ENCODE assay signal across 11 cellular contexts in genomic region chr2:1855150-1855549, GRCh38.
DNase-seq lines count a peak whose midpoint lies in the region; ATAC-seq and TF ChIP-seq lines count a peak whose summit lies in the region.
"Had no signal": no experiment of that assay in that cellular context is flagged by ENCODE, and none has a peak within 500 bp of the region (broad histone marks: within the 10 kb centered on the region; RNA-seq: fewer than 3 reads in every experiment).

No MANE protein-coding gene starts in this region.

- POLR2A ChIA-PET in SK-N-SH (lab: Yijun Ruan, JAX), result interaction anchor here (1.0 to 1.1 kb wide), 2 partner anchors 477 to 1427 kb away, joined by 3 to 4 read pairs; no protein-coding TSS in a partner anchor

- TF ChIP-seq CTCF in SK-N-SH (IDR thresholded peaks at IDR 0.05) (no peak), smooth muscle cell (IDR thresholded peaks at IDR 0.05; ENCODE audit: borderline replicate concordance, insufficient read depth, poor library complexity, severe bottlenecking) (no peak)

- DNase-seq in NCI-H128 (lab: John Stamatoyannopoulos, UW; ENCODE audit: unreplicated experiment) (peak; percentile 87), SK-N-SH (peak; percentile 91), smooth muscle cell (lab: John Stamatoyannopoulos, UW; ENCODE audit: unreplicated experiment) (no peak), NCI-H2196 treated with DMSO at 0.1 percent for 48 hours (lab: John Stamatoyannopoulos, UW; ENCODE audit: unreplicated experiment) (no peak), H4 (ENCODE audit: low spot score) (no peak)
- DNase-seq in stimulated activated naive CD8-positive, alpha-beta T cell treated with anti-CD3 and anti-CD28 coated beads, Interleukin-15, Interleukin-2, amounts not matched to agents 100 U/mL and 50 U/mL, for 24 hours, result no peak
- DNase-seq in effector memory CD4-positive, alpha-beta T cell, result no peak

- H3K27ac ChIP-seq in SK-N-SH (ENCODE audit: low read depth in 2 of 2, low read length in 1 of 2) (peak overlapping the region in 1 of 2 experiments; percentile 55; a peak in 2 of 4 replicates), smooth muscle cell (ENCODE audit: low read depth) (no peak overlapping the region)
- no peak overlapping the region for H3K27ac ChIP-seq in effector memory CD4-positive, alpha-beta T cell (ENCODE audit: insufficient read depth, low read length, poor library complexity, severe bottlenecking)
- H3K27ac ChIP-seq: gastroesophageal sphincter, prostate gland had no signal

- TF ChIP-seq EP300 in SK-N-SH (IDR thresholded peaks at IDR 0.05; ENCODE audit: borderline replicate concordance in 1 of 2, low read depth in 1 of 2, low read length in 1 of 2), result no peak

- H3K27me3 ChIP-seq in SK-N-SH (ENCODE audit: insufficient read depth), result peaks cover 30% of the 10 kb centered on the region
- H3K27me3 ChIP-seq in smooth muscle cell (ENCODE audit: low read depth), result no peaks in the 10 kb centered on the region
- H3K27me3 ChIP-seq in effector memory CD4-positive, alpha-beta T cell (replicated peaks; ENCODE audit: control insufficient read depth, insufficient read depth, low read length, poor library complexity, severe bottlenecking), result no peaks in the 10 kb centered on the region

- H3K36me3 ChIP-seq in SK-N-SH (replicated peaks in 1 of 2; ENCODE audit: control insufficient read depth in 1 of 2, insufficient read depth in 2 of 2, low read length in 1 of 2) (no peaks in the 10 kb centered on the region), smooth muscle cell (ENCODE audit: low read depth) (no peaks in the 10 kb centered on the region)
- H3K36me3 ChIP-seq in effector memory CD4-positive, alpha-beta T cell (ENCODE audit: control insufficient read depth, insufficient read depth, low read length), result no peaks in the 10 kb centered on the region
- H3K36me3 ChIP-seq: gastroesophageal sphincter, prostate gland had no signal

- peak; percentile 14; the same call in 1 of the 2 replicates for TF ChIP-seq RAD21 in SK-N-SH (IDR thresholded peaks at IDR 0.05; ENCODE audit: low read length)

- CTCF ChIA-PET in SK-N-SH (lab: Yijun Ruan, JAX), result interaction anchor here (0.5 to 4.9 kb wide), 72 partner anchors 10 to 1797 kb away, joined by 3 to 52 read pairs (median 4); no protein-coding TSS in a partner anchor

- H3K4me2 ChIP-seq in SK-N-SH (peak overlapping the region; percentile 52), smooth muscle cell (peak overlapping the region; percentile 81)

- H3F3A ChIP-seq in SK-N-SH (replicated peaks; ENCODE audit: insufficient read depth) (no peaks in the 10 kb centered on the region), smooth muscle cell (ENCODE audit: low read depth) (no peaks in the 10 kb centered on the region)

- no peaks in the 10 kb centered on the region for H4K20me1 ChIP-seq in SK-N-SH (ENCODE audit: insufficient read depth)
- H4K20me1 ChIP-seq in smooth muscle cell (ENCODE audit: low read depth), result no peaks in the 10 kb centered on the region

- WGBS in SK-N-SH (ENCODE audit: low lambda C conversion rate), result 10% methylated on average over 15 of the region's 15 CpGs
- WGBS in smooth muscle cell (ENCODE audit: low lambda C conversion rate), result 28% methylated on average over 15 of the region's 15 CpGs

- H3K4me3 ChIP-seq in SK-N-SH (ENCODE audit: low read depth in 2 of 2, low read length in 1 of 2), result peak overlapping the region; percentile 46 to 47
- H3K4me3 ChIP-seq in iPS-18c (ENCODE audit: insufficient read depth, low read depth, low read length), result peak overlapping the region; percentile 22; the same call in 1 of the 2 replicates
- H3K4me3 ChIP-seq in smooth muscle cell, result peak overlapping the region; percentile 42
- no peak overlapping the region for H3K4me3 ChIP-seq in effector memory CD4-positive, alpha-beta T cell (ENCODE audit: insufficient read depth, low read depth, low read length, poor library complexity, severe bottlenecking)
- H3K4me3 ChIP-seq: gastroesophageal sphincter, prostate gland had no signal

- no peak overlapping the region for H2AFZ ChIP-seq in SK-N-SH (ENCODE audit: low read depth)
- H2AFZ ChIP-seq in smooth muscle cell (ENCODE audit: low read depth), result peak overlapping the region; percentile 71

- H3K9me3 ChIP-seq in SK-N-SH (no peaks in the 10 kb centered on the region), iPS-18c (ENCODE audit: control insufficient read depth, insufficient read depth, low read length) (no peaks in the 10 kb centered on the region), smooth muscle cell (replicated peaks; ENCODE audit: low read depth) (no peaks in the 10 kb centered on the region)
- no peaks in the 10 kb centered on the region for H3K9me3 ChIP-seq in effector memory CD4-positive, alpha-beta T cell (ENCODE audit: control insufficient read depth, low read length)
- H3K9me3 ChIP-seq: gastroesophageal sphincter, prostate gland had no signal

- ATAC-seq in stimulated activated naive CD8-positive, alpha-beta T cell treated with anti-CD3 and anti-CD28 coated beads, Interleukin-15, Interleukin-2, amounts not matched to agents 100 U/mL and 50 U/mL, for 24 hours, result no peak
- ATAC-seq: stimulated activated memory B cell treated with anti-CD40 and anti-IgM and Interleukin-4, amounts not matched to agents 10 μg/mL and 1 μg/mL and 100 μg/mL, for 72 hours had no signal

- H3K4me1 ChIP-seq in SK-N-SH (ENCODE audit: control insufficient read depth in 1 of 2, insufficient read depth in 2 of 2, low read depth in 1 of 2, low read length in 1 of 2) (peaks cover 3 to 16% of the 10 kb centered on the region in 2 experiments; a peak in 3 of 4 replicates), smooth muscle cell (ENCODE audit: low read depth) (peaks cover 3% of the 10 kb centered on the region)
- no peaks in the 10 kb centered on the region for H3K4me1 ChIP-seq in effector memory CD4-positive, alpha-beta T cell (ENCODE audit: control insufficient read depth, insufficient read depth, low read length, poor library complexity, severe bottlenecking)
- H3K4me1 ChIP-seq: prostate gland had no signal

- H3K9ac ChIP-seq in SK-N-SH (no peak overlapping the region), smooth muscle cell (ENCODE audit: low read depth) (no peak overlapping the region)

- no peaks in the 10 kb centered on the region for H3K9me2 ChIP-seq in SK-N-SH

- no peaks in the 10 kb centered on the region for H3K79me2 ChIP-seq in SK-N-SH (ENCODE audit: insufficient read depth)
- H3K79me2 ChIP-seq in smooth muscle cell (ENCODE audit: low read depth), result no peaks in the 10 kb centered on the region

TF ChIP-seq in SK-N-SH, 30 proteins besides CTCF, POLR2A, EP300 and RAD21:
- TF ChIP-seq GATA2 (CRISPR knock-in tag; IDR thresholded peaks at IDR 0.05) (peak; percentile 54), FOXM1 (IDR thresholded peaks at IDR 0.05; ENCODE audit: low read depth) (no peak)

Comparison
In these comparisons a context has a peak if more than half of its experiments do, and no peak if none do; other contexts are left out.
1. DNase-seq: peak in NCI-H128 (single experiment) and SK-N-SH (single experiment); none in smooth muscle cell (single experiment), NCI-H2196 treated with DMSO at 0.1 percent for 48 hours (single experiment), H4 (single experiment), stimulated activated naive CD8-positive, alpha-beta T cell treated with anti-CD3 and anti-CD28 coated beads, Interleukin-15, Interleukin-2, amounts not matched to agents 100 U/mL and 50 U/mL, for 24 hours (single experiment) and effector memory CD4-positive, alpha-beta T cell (0 of 3).